ENCODE assay signal across 16 cellular contexts in genomic region chr13:27309401-27309958, GRCh38. TPM values are rescaled to one million over a fixed set of nuclear protein-coding genes. Genes with fewer than 3 reads are reported as not detected.
A peak's percentile ranks its signal among the peaks of the same experiment; 100 is the strongest.
DNase-seq lines count a peak whose midpoint lies in the region; ATAC-seq and TF ChIP-seq lines count a peak whose summit lies in the region.
"Had no signal": no experiment of that assay in that cellular context is flagged by ENCODE, and none has a peak within 500 bp of the region (broad histone marks: within the 10 kb centered on the region; RNA-seq: fewer than 3 reads in every experiment).

No MANE protein-coding gene starts in this region.

- H3K4me3 Mint-ChIP-seq in activated CD8-positive, alpha-beta memory T cell treated with anti-CD3 and anti-CD28 coated beads, Interleukin-2, amount 10 ng/mL, durations not matched to agents 7 days and 5 days: no peak overlapping the region
- H3K4me3 Mint-ChIP-seq: CD4-positive, CD25-positive, alpha-beta regulatory T cell had no signal

- 67 to 73% methylated on average over 7 of the region's 7 CpGs for WGBS in lung, 2 donors

- no peaks in the 10 kb centered on the region for H3K36me3 ChIP-seq in Panc1 (ENCODE audit: control insufficient read depth, insufficient read depth, low read length)
- no peaks in the 10 kb centered on the region for H3K36me3 ChIP-seq in lung (ENCODE audit: control insufficient read depth in 2 of 2, insufficient read depth in 2 of 2, low read length in 2 of 2)
- no peaks in the 10 kb centered on the region for H3K36me3 ChIP-seq in upper lobe of right lung
- no peaks in the 10 kb centered on the region for H3K36me3 ChIP-seq in ascending aorta
- H3K36me3 ChIP-seq: BLaER1 had no signal

- in situ Hi-C loops in Panc1 (cut with HindIII; ENCODE audit: low pct_unique_long_range_greater_than_20kb, low sequenced_read_pairs): no loop called here

- no TSS peak for BruUV-seq in Panc1 (replicated peaks; lab: Mats Ljungman, UMichigan)

- no peaks in the 10 kb centered on the region for H3K9me3 ChIP-seq in Panc1 (ENCODE audit: control insufficient read depth, insufficient read depth, low read depth, low read length)
- no peaks in the 10 kb centered on the region for H3K9me3 ChIP-seq in lung (ENCODE audit: control insufficient read depth in 2 of 2, insufficient read depth in 1 of 2, low read length in 1 of 2)
- H3K9me3 ChIP-seq in upper lobe of right lung: no peaks in the 10 kb centered on the region
- no peaks in the 10 kb centered on the region for H3K9me3 ChIP-seq in ascending aorta
- H3K9me3 ChIP-seq: BLaER1, SK-N-SH had no signal

- no peak for ATAC-seq in activated CD8-positive, alpha-beta memory T cell treated with anti-CD3 and anti-CD28 coated beads, Interleukin-2, amount 10 ng/mL, durations not matched to agents 7 days and 5 days
- ATAC-seq in Panc1: peak; percentile 30; the same call in 1 of the 2 replicates
- ATAC-seq in lung (ENCODE audit: insufficient read depth, low FRiP score): peak; percentile 47
- peak; percentile 12 for ATAC-seq in upper lobe of right lung
- ATAC-seq: HepG2 had no signal

- no peaks in the 10 kb centered on the region for H3K36me3 Mint-ChIP-seq in activated CD8-positive, alpha-beta memory T cell treated with anti-CD3 and anti-CD28 coated beads, Interleukin-2, amount 10 ng/mL, durations not matched to agents 7 days and 5 days

- peaks cover 23% of the 10 kb centered on the region for H3K27me3 Mint-ChIP-seq in activated CD8-positive, alpha-beta memory T cell treated with anti-CD3 and anti-CD28 coated beads, Interleukin-2, amount 10 ng/mL, durations not matched to agents 7 days and 5 days

- DNase-seq in activated CD8-positive, alpha-beta memory T cell treated with anti-CD3 and anti-CD28 coated beads, Interleukin-2, amount 10 ng/mL, durations not matched to agents 7 days and 5 days: no peak
- no peak for DNase-seq in activated CD8-positive, alpha-beta memory T cell treated with anti-CD3 and anti-CD28 coated beads, Interleukin-2, amount 50 U/mL, for 4 hours
- no peak for DNase-seq in Panc1 (ENCODE audit: low read depth, low spot score)
- no peak for DNase-seq in lung (ENCODE audit: low spot score)
- DNase-seq in upper lobe of right lung: no peak
- no peak for DNase-seq in ascending aorta (ENCODE audit: low spot score in 2 of 2)
- no peak for DNase-seq in HuH-7.5 (ENCODE audit: low spot score)
- DNase-seq in 8988T: no peak
- DNase-seq: CD4-positive, CD25-positive, alpha-beta regulatory T cell; KBM-7; MM.1S; NCI-H2029; NCI-H526 treated with DMSO at 0.1 percent for 48 hours; SK-N-SH had no signal

- CTCF ChIA-PET in activated CD8-positive, alpha-beta memory T cell treated with anti-CD3 and anti-CD28 coated beads, Interleukin-2, amount 10 ng/mL, durations not matched to agents 7 days and 5 days (lab: Charles Lee): interaction anchor here (1.4 kb wide), 1 partner anchor 39 kb away, joined by 3 read pairs; the partner anchor contains the start of gene RASL11A
- CTCF ChIA-PET in Panc1 (lab: Charles Lee): no interaction called here

- H3K4me1 ChIP-seq in Panc1 (ENCODE audit: control insufficient read depth, insufficient read depth, low read length) (no peaks in the 10 kb centered on the region; the same call in 1 of the 2 replicates), lung (ENCODE audit: control insufficient read depth in 2 of 2, insufficient read depth in 2 of 2, low read length in 2 of 2) (no peaks in the 10 kb centered on the region), upper lobe of right lung (no peaks in the 10 kb centered on the region), ascending aorta (no peaks in the 10 kb centered on the region)

- no peak overlapping the region for H3K27ac ChIP-seq in Panc1 (ENCODE audit: low read length)
- H3K27ac ChIP-seq in lung (ENCODE audit: low read depth in 1 of 2, low read length in 1 of 2): no peak overlapping the region
- H3K27ac ChIP-seq in upper lobe of right lung: no peak overlapping the region
- no peak overlapping the region for H3K27ac ChIP-seq in ascending aorta
- H3K27ac ChIP-seq: BLaER1 had no signal

- H3K4me3 ChIP-seq in Panc1 (ENCODE audit: low read depth in 2 of 2, low read length in 2 of 2): no peak overlapping the region
- no peak overlapping the region for H3K4me3 ChIP-seq in lung
- H3K4me3 ChIP-seq in upper lobe of right lung: no peak overlapping the region
- no peak overlapping the region for H3K4me3 ChIP-seq in ascending aorta
- H3K4me3 ChIP-seq: BLaER1 had no signal

- POLR2A ChIA-PET in Panc1 (lab: Charles Lee): no interaction called here

- H3K27me3 ChIP-seq in Panc1 (ENCODE audit: control insufficient read depth, insufficient read depth, low read length): no peaks in the 10 kb centered on the region
- no peaks in the 10 kb centered on the region for H3K27me3 ChIP-seq in lung (ENCODE audit: control insufficient read depth, insufficient read depth)
- H3K27me3 ChIP-seq in upper lobe of right lung: no peaks in the 10 kb centered on the region
- H3K27me3 ChIP-seq in ascending aorta: no peaks in the 10 kb centered on the region
- H3K27me3 ChIP-seq: BLaER1 had no signal

- intact Hi-C loops in Panc1 (cut with micrococcal nuclease; ENCODE audit: unreplicated experiment) (no loop called here), upper lobe of right lung (cut with DNase I) (no loop called here), ascending aorta (cut with DNase I) (no loop called here)

- H3K9me3 Mint-ChIP-seq in activated CD8-positive, alpha-beta memory T cell treated with anti-CD3 and anti-CD28 coated beads, Interleukin-2, amount 10 ng/mL, durations not matched to agents 7 days and 5 days (ENCODE audit: low read depth): no peaks in the 10 kb centered on the region
- H3K9me3 Mint-ChIP-seq: CD4-positive, CD25-positive, alpha-beta regulatory T cell had no signal

- peaks cover 4% of the 10 kb centered on the region for H3K4me1 Mint-ChIP-seq in activated CD8-positive, alpha-beta memory T cell treated with anti-CD3 and anti-CD28 coated beads, Interleukin-2, amount 10 ng/mL, durations not matched to agents 7 days and 5 days

- TF ChIP-seq CTCF in Panc1 (IDR thresholded peaks at IDR 0.05): no peak
- no peak for TF ChIP-seq CTCF in lung (IDR thresholded peaks at IDR 0.05; ENCODE audit: control extremely low read depth, extremely low read depth)
- TF ChIP-seq CTCF in upper lobe of right lung (IDR thresholded peaks at IDR 0.05): no peak
- TF ChIP-seq CTCF in ascending aorta (IDR thresholded peaks at IDR 0.05): no peak

- H3K27ac Mint-ChIP-seq in activated CD8-positive, alpha-beta memory T cell treated with anti-CD3 and anti-CD28 coated beads, Interleukin-2, amount 10 ng/mL, durations not matched to agents 7 days and 5 days: peak overlapping the region; percentile 3
- H3K27ac Mint-ChIP-seq: CD4-positive, CD25-positive, alpha-beta regulatory T cell had no signal

RNA-seq across cellular contexts. Expression of gene RASL11A, which starts 38.9 kb away (rescaled TPM):
- total RNA-seq in activated CD8-positive, alpha-beta memory T cell treated with anti-CD3 and anti-CD28 coated beads, Interleukin-2, amount 10 ng/mL, durations not matched to agents 7 days and 5 days: under 1 TPM; 0.70 to 0.91 TPM
- total RNA-seq in Panc1 (2021; ENCODE audit: unreplicated experiment) (136 TPM), lung (10 to 100 TPM; 12.1 to 15.4 TPM), upper lobe of right lung (25.6 TPM), ascending aorta (50.4 TPM)
- polyA plus RNA-seq in Panc1 (2012; ENCODE audit: insufficient read length): 157 TPM
- polyA plus RNA-seq in lung: 10 to 100 TPM; 15.1 to 31.5 TPM

RNA-seq across cellular contexts. Expression of gene RPL21, which starts 58.1 kb away (rescaled TPM):
- total RNA-seq in activated CD8-positive, alpha-beta memory T cell treated with anti-CD3 and anti-CD28 coated beads, Interleukin-2, amount 10 ng/mL, durations not matched to agents 7 days and 5 days: 100 to 1,000 TPM; 806 to 916 TPM
- total RNA-seq in Panc1 (2021; ENCODE audit: unreplicated experiment) (702 TPM), lung (1,000 to 10,000 TPM in 1 of 2 donors, 100 to 1,000 TPM in 1; 796 to 1,951 TPM), upper lobe of right lung (806 TPM), ascending aorta (377 TPM)
- 355 TPM for polyA plus RNA-seq in Panc1 (2012; ENCODE audit: insufficient read length)
- 100 to 1,000 TPM; 875 to 954 TPM for polyA plus RNA-seq in lung

Comparison
In these comparisons a context has a peak if more than half of its experiments do, and no peak if none do; other contexts are left out.
1. RNA of gene RASL11A, which starts 38.9 kb away (total RNA-seq): 136 TPM in Panc1 (single experiment), 50.4 TPM in ascending aorta (single experiment), 25.6 TPM in upper lobe of right lung (single experiment) and 12.1 to 15.4 TPM in lung; 0.70 to 0.91 TPM in activated CD8-positive, alpha-beta memory T cell treated with anti-CD3 and anti-CD28 coated beads, Interleukin-2, amount 10 ng/mL, durations not matched to agents 7 days and 5 days; every median in the first group is over 4 times any median in the second.